Comparison of ENCODE assay signal across 9 cellular contexts in genomic region chr12:26340649-26341048, GRCh38.
DNase-seq lines count a peak whose midpoint lies in the region; ATAC-seq and TF ChIP-seq lines count a peak whose summit lies in the region.
"Had no signal": no experiment of that assay in that cellular context is flagged by ENCODE, and none has a peak within 500 bp of the region (broad histone marks: within the 10 kb centered on the region; RNA-seq: fewer than 3 reads in every experiment).

No MANE protein-coding gene starts in this region.

- TF ChIP-seq CTCF in fibroblast of pulmonary artery (IDR thresholded peaks at IDR 0.05; ENCODE audit: low read length, missing control alignments), result no peak
- TF ChIP-seq CTCF in chondrocyte (IDR thresholded peaks at IDR 0.05), result no peak

- H3K4me3 Mint-ChIP-seq in chondrocyte (ENCODE audit: unreplicated experiment), result no peak overlapping the region
- no peak overlapping the region for H3K4me3 Mint-ChIP-seq in activated naive CD4-positive, alpha-beta T cell treated with anti-CD3 and anti-CD28 coated beads, Interleukin-2, amount 10 ng/mL, durations not matched to agents 7 days and 5 days

- no peak overlapping the region for H3K27ac Mint-ChIP-seq in chondrocyte (ENCODE audit: unreplicated experiment)
- no peak overlapping the region for H3K27ac Mint-ChIP-seq in activated naive CD4-positive, alpha-beta T cell treated with anti-CD3 and anti-CD28 coated beads, Interleukin-2, amount 10 ng/mL, durations not matched to agents 7 days and 5 days

- ATAC-seq in GM19438 (IDR thresholded peaks at IDR 0.05; ENCODE audit: low read depth, unreplicated experiment), result peak; percentile 54
- ATAC-seq in HG03565 (IDR thresholded peaks at IDR 0.05; ENCODE audit: unreplicated experiment), result peak; percentile 40

- H3K9me3 Mint-ChIP-seq in chondrocyte (ENCODE audit: low read depth), result no peaks in the 10 kb centered on the region
- no peaks in the 10 kb centered on the region for H3K9me3 Mint-ChIP-seq in activated naive CD4-positive, alpha-beta T cell treated with anti-CD3 and anti-CD28 coated beads, Interleukin-2, amount 10 ng/mL, durations not matched to agents 7 days and 5 days

- peak; percentile 56 to 63 for DNase-seq in AML-193 (lab: John Stamatoyannopoulos, UW)
- peak; percentile 20 for DNase-seq in fibroblast of pulmonary artery (ENCODE audit: low read depth)
- no peak for DNase-seq in GM19240 (ENCODE audit: insufficient read length, low spot score)
- no peak for DNase-seq in NK-92 (lab: John Stamatoyannopoulos, UW; ENCODE audit: unreplicated experiment)
- DNase-seq in chondrocyte (ENCODE audit: low spot score), result no peak
- DNase-seq in activated naive CD4-positive, alpha-beta T cell treated with anti-CD3 and anti-CD28 coated beads, Interleukin-2, amount 10 ng/mL, durations not matched to agents 7 days and 5 days, result no peak
- DNase-seq: Karpas-422 had no signal

- H3K4me3 ChIP-seq in fibroblast of pulmonary artery (replicated peaks; ENCODE audit: low read depth, low read length), result no peak overlapping the region

- CTCF ChIA-PET in activated naive CD4-positive, alpha-beta T cell treated with anti-CD3 and anti-CD28 coated beads, Interleukin-2, amount 10 ng/mL, durations not matched to agents 7 days and 5 days (lab: Charles Lee), result no interaction called here

- peaks cover 5% of the 10 kb centered on the region for H3K36me3 Mint-ChIP-seq in chondrocyte (ENCODE audit: low read depth)
- H3K36me3 Mint-ChIP-seq in activated naive CD4-positive, alpha-beta T cell treated with anti-CD3 and anti-CD28 coated beads, Interleukin-2, amount 10 ng/mL, durations not matched to agents 7 days and 5 days, result peaks cover 8% of the 10 kb centered on the region

- H3K4me1 Mint-ChIP-seq in chondrocyte (ENCODE audit: low read depth), result peaks cover 4% of the 10 kb centered on the region
- peaks cover 10% of the 10 kb centered on the region for H3K4me1 Mint-ChIP-seq in activated naive CD4-positive, alpha-beta T cell treated with anti-CD3 and anti-CD28 coated beads, Interleukin-2, amount 10 ng/mL, durations not matched to agents 7 days and 5 days

- no peaks in the 10 kb centered on the region for H3K27me3 Mint-ChIP-seq in chondrocyte (ENCODE audit: low read depth)
- H3K27me3 Mint-ChIP-seq in activated naive CD4-positive, alpha-beta T cell treated with anti-CD3 and anti-CD28 coated beads, Interleukin-2, amount 10 ng/mL, durations not matched to agents 7 days and 5 days, result no peaks in the 10 kb centered on the region

Comparison
In these comparisons a context has a peak if more than half of its experiments do, and no peak if none do; other contexts are left out.
1. DNase-seq: peak in AML-193 (2 of 2) and fibroblast of pulmonary artery (single experiment); none in GM19240 (single experiment), NK-92 (single experiment), chondrocyte (single experiment) and activated naive CD4-positive, alpha-beta T cell treated with anti-CD3 and anti-CD28 coated beads, Interleukin-2, amount 10 ng/mL, durations not matched to agents 7 days and 5 days (single experiment).